Comparison of ENCODE assay signal across 25 cellular contexts in the genomic region with DNA sequence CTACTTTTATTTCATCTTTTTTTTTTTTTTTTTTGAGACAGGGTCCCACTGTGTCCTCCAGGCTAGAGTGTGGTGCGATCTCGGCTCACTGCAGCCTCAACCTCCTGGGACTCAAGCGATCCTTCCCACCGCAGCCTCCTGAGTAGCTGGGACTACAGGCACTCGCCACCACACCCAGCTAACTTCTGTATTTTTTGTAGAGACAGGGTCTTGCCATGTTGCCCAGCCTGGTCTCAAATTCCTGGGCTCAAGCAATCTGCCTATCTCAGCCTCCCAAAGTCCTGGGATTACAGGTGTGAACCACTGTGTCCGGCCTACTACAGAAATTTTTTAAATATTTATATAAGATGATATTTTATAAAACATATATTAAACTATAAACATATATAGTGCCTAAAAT. TPM values are rescaled to one million over a fixed set of nuclear protein-coding genes. Genes with fewer than 3 reads are reported as not detected.
A peak's percentile ranks its signal among the peaks of the same experiment; 100 is the strongest.
DNase-seq lines count a peak whose midpoint lies in the region; ATAC-seq and TF ChIP-seq lines count a peak whose summit lies in the region.
"Had no signal": no experiment of that assay in that cellular context is flagged by ENCODE, and none has a peak within 500 bp of the region (broad histone marks: within the 10 kb centered on the region; RNA-seq: fewer than 3 reads in every experiment).

No MANE protein-coding gene starts in this region.

- no peaks in the 10 kb centered on the region for H3K27me3 Mint-ChIP-seq in IgD-negative memory B cell

- TF ChIP-seq CTCF in VCaP (conservative IDR thresholded peaks at IDR 0.05) = no peak
- no peak for TF ChIP-seq CTCF in lower lobe of right lung (IDR thresholded peaks at IDR 0.05)
- no peak for TF ChIP-seq CTCF in thyroid gland (IDR thresholded peaks at IDR 0.05)

- no peak for ATAC-seq in lower lobe of right lung
- ATAC-seq: A549; CD8-positive, alpha-beta T cell; PC-3 had no signal

- H3K27me3 ChIP-seq in lower lobe of right lung (ENCODE audit: low read depth) = no peaks in the 10 kb centered on the region
- no peaks in the 10 kb centered on the region for H3K27me3 ChIP-seq in thyroid gland
- H3K27me3 ChIP-seq: MG63 had no signal

- WGBS in thyroid gland, 2 donors = 98% methylated on average over 6 of the region's 6 CpGs

- intact Hi-C loops in lower lobe of right lung (cut with DNase I) (no loop called here), thyroid gland (cut with DNase I) (no loop called here)

- no peak overlapping the region for H3K4me3 ChIP-seq in lower lobe of right lung
- no peak overlapping the region for H3K4me3 ChIP-seq in thyroid gland (replicated peaks in 1 of 3)
- H3K4me3 ChIP-seq: MG63 had no signal

- peak overlapping the region in 3 of 4 donors; percentile 28 to 95 (median 81) for H3K4me3 Mint-ChIP-seq in IgD-negative memory B cell

- H3K27ac Mint-ChIP-seq in IgD-negative memory B cell = no peak overlapping the region
- H3K27ac Mint-ChIP-seq: CD8-positive, alpha-beta T cell had no signal

- no peaks in the 10 kb centered on the region for H3K9me3 ChIP-seq in lower lobe of right lung
- H3K9me3 ChIP-seq in thyroid gland = no peaks in the 10 kb centered on the region
- H3K9me3 ChIP-seq: A549, Caco-2, MG63 had no signal

- peak overlapping the region; percentile 97 for H3K27ac ChIP-seq in VCaP
- peak overlapping the region; percentile 77 for H3K27ac ChIP-seq in lower lobe of right lung
- peak overlapping the region in 2 of 3 donors; percentile 84 to 96 for H3K27ac ChIP-seq in thyroid gland

- no peaks in the 10 kb centered on the region for H3K9me3 Mint-ChIP-seq in IgD-negative memory B cell
- H3K9me3 Mint-ChIP-seq: CD8-positive, alpha-beta T cell had no signal

- H3K4me1 Mint-ChIP-seq in IgD-negative memory B cell = peaks cover 8 to 17% (median 12%) of the 10 kb centered on the region in 3 donors

- TF ChIP-seq POLR2A in thyroid gland (IDR thresholded peaks at IDR 0.05) = no peak

- peaks cover 40% of the 10 kb centered on the region for H3K4me1 ChIP-seq in lower lobe of right lung
- H3K4me1 ChIP-seq in thyroid gland = peaks cover 33% of the 10 kb centered on the region in 2 donors

- DNase-seq in lower lobe of right lung (no peak), thyroid gland (no peak), NCI-H446 (lab: John Stamatoyannopoulos, UW) (no peak), LoVo (ENCODE audit: low spot score) (no peak)
- no peak for DNase-seq in activated CD8-positive, alpha-beta memory T cell treated with anti-CD3 and anti-CD28 coated beads, Interleukin-2, amount 50 U/mL, for 4 hours
- DNase-seq: C1 segment of cervical spinal cord; CD8-positive, alpha-beta T cell; DMS 273 treated with DMSO at 0.1 percent for 48 hours; DMS79 treated with DMSO at 0.1 percent for 48 hours; GF-D8; KBM-7; MG63; NCI-H146; NCI-H1930; NCI-H446 treated with DMSO at 0.1 percent for 48 hours; NCI-H526; NCI-H82; NK-92 treated with Interleukin-12 subunit alpha and Interleukin-12 subunit beta, amount 100 ng/mL, for 24 hours; PC-3; RPMI8226; SHP77 had no signal

- H3K36me3 ChIP-seq in lower lobe of right lung (no peaks in the 10 kb centered on the region), thyroid gland (no peaks in the 10 kb centered on the region)
- H3K36me3 ChIP-seq: MG63 had no signal

- no peaks in the 10 kb centered on the region for H3K36me3 Mint-ChIP-seq in IgD-negative memory B cell
- H3K36me3 Mint-ChIP-seq: CD8-positive, alpha-beta T cell had no signal

RNA-seq across cellular contexts. Expression of gene MYO18A, which starts 4.8 kb away (rescaled TPM):
- 39.6 TPM for polyA plus RNA-seq in IgD-negative memory B cell
- total RNA-seq in lower lobe of right lung (59.5 TPM), thyroid gland (10 to 100 TPM; 32.1 to 49.8 (median 40.6) TPM)
